ENCODE assay signal across 8 cellular contexts in the genomic region with DNA sequence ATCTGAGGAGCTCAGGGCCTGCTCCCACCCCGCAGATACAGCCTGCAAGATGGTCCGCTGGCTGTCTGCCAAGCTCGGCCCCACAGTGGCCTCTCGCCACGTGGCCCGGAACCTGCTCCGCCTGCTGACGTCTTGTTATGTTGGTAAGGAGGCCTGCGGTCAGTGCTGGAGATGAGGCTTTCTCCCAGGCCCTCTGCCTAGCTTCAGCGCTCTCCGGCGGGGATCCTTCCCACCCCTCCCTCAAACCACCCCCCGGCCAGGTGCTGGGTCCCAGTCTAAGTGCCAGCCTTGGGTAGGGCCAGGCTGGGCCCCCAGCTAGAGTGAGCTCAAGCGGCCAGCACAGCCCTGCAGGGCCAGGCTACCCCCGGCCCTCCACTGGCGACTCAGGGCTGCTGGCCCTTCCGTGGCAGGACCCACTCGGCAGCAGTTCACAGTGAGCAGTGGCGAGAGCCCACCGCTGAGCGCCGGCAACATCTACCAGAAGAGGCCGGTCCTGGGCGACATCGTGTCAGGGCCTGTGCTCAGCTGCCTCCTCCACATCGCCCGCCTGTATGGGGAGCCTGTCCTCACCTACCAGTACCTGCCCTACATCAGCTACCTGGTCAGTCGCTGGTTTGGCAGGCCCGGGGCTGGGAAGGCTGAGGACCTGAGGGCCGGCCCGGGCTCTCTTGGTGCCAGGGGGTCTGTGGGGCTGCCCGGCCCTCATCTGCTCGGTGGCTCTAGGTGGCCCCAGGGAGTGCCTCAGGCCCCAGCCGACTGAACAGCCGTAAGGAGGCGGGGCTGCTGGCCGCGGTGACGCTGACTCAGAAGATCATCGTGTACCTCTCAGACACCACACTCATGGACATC. TPM values are rescaled to one million over a fixed set of nuclear protein-coding genes. Genes with fewer than 3 reads are reported as not detected.
A peak's percentile ranks its signal among the peaks of the same experiment; 100 is the strongest.
DNase-seq lines count a peak whose midpoint lies in the region; ATAC-seq and TF ChIP-seq lines count a peak whose summit lies in the region.

No MANE protein-coding gene starts in this region.

- peak overlapping the region; percentile 51 for H3K4me2 ChIP-seq in HCT116 (ENCODE audit: low read length)

- peak overlapping the region; percentile 16 for H3K9ac ChIP-seq in HCT116 (ENCODE audit: low read length)

- peak; percentile 87 for ATAC-seq in HCT116
- peak; percentile 29 for ATAC-seq in stimulated activated effector memory CD8-positive, alpha-beta T cell treated with anti-CD3 and anti-CD28 coated beads, Interleukin-12 subunit alpha, Interleukin-12 subunit beta, amount 100 ng/mL, for 72 hours

- no peak overlapping the region for H3K27ac Mint-ChIP-seq in stimulated activated effector memory CD8-positive, alpha-beta T cell treated with anti-CD3 and anti-CD28 coated beads, Interleukin-12 subunit alpha, Interleukin-12 subunit beta, amount 100 ng/mL, for 72 hours
- no peak overlapping the region for H3K27ac Mint-ChIP-seq in activated naive CD4-positive, alpha-beta T cell treated with anti-CD3 and anti-CD28 coated beads, Interleukin-2, amount 10 ng/mL, durations not matched to agents 7 days and 5 days

- H3K4me1 ChIP-seq in HCT116 (ENCODE audit: control insufficient read depth in 1 of 2, insufficient read depth in 2 of 2, low read length in 2 of 2) = peaks cover under 1 to 12% of the 10 kb centered on the region in 2 experiments; a peak in 3 of 4 replicates

- CTCF ChIA-PET in HCT116 (lab: Charles Lee) = interaction anchor here (1.2 kb wide), 1 partner anchor 10 kb away, joined by 6 read pairs; no protein-coding TSS in a partner anchor
- CTCF ChIA-PET in activated naive CD4-positive, alpha-beta T cell treated with anti-CD3 and anti-CD28 coated beads, Interleukin-2, amount 10 ng/mL, durations not matched to agents 7 days and 5 days (lab: Charles Lee) = no interaction called here

- peaks cover 15% of the 10 kb centered on the region for H3K36me3 Mint-ChIP-seq in stimulated activated effector memory CD8-positive, alpha-beta T cell treated with anti-CD3 and anti-CD28 coated beads, Interleukin-12 subunit alpha, Interleukin-12 subunit beta, amount 100 ng/mL, for 72 hours
- peaks cover 25% of the 10 kb centered on the region for H3K36me3 Mint-ChIP-seq in activated naive CD4-positive, alpha-beta T cell treated with anti-CD3 and anti-CD28 coated beads, Interleukin-2, amount 10 ng/mL, durations not matched to agents 7 days and 5 days

- no peaks in the 10 kb centered on the region; the same call in 1 of the 2 replicates for H3K79me2 ChIP-seq in HCT116 (ENCODE audit: insufficient read depth, low read length)

- TF ChIP-seq POLR2A in HCT116 (IDR thresholded peaks at IDR 0.05; ENCODE audit: borderline replicate concordance, extremely low read depth, insufficient read depth, insufficient read length) = no peak

- no peaks in the 10 kb centered on the region for H3K36me3 ChIP-seq in HCT116 (ENCODE audit: control insufficient read depth in 1 of 2, insufficient read depth in 2 of 2, low read length in 2 of 2)

- H3K9me2 ChIP-seq in HCT116 (ENCODE audit: insufficient read depth) = no peaks in the 10 kb centered on the region

- no peak for TF ChIP-seq RAD21 in HCT116 (IDR thresholded peaks at IDR 0.05; ENCODE audit: low read depth)

- no peaks in the 10 kb centered on the region for H3K27me3 Mint-ChIP-seq in activated naive CD4-positive, alpha-beta T cell treated with anti-CD3 and anti-CD28 coated beads, Interleukin-2, amount 10 ng/mL, durations not matched to agents 7 days and 5 days

- intact Hi-C loops in HCT116 (cut with micrococcal nuclease) = no loop called here

- DNase-seq in HCT116 (ENCODE audit: low read depth, low spot score) = no peak
- peak; percentile 64 for DNase-seq in astrocyte of the hippocampus (ENCODE audit: low read depth, low spot score)
- DNase-seq in iris pigment epithelial cell (ENCODE audit: low read depth) = peak; percentile 92
- no peak for DNase-seq in stimulated activated effector memory CD8-positive, alpha-beta T cell treated with anti-CD3 and anti-CD28 coated beads, Interleukin-12 subunit alpha, Interleukin-12 subunit beta, amount 100 ng/mL, for 72 hours (ENCODE audit: low spot score in 2 of 2)
- DNase-seq in stimulated activated CD8-positive, alpha-beta memory T cell treated with anti-CD3 and anti-CD28 coated beads, Interleukin-4, amount 100 ng/mL, for 48 hours = no peak
- DNase-seq in activated T-cell treated with anti-CD3 and anti-CD28 coated beads, Interleukin-2, amount 50 U/mL, for 1 hour = no peak
- no peak for DNase-seq in inferior parietal cortex (ENCODE audit: extremely low spot score)
- DNase-seq in activated naive CD4-positive, alpha-beta T cell treated with anti-CD3 and anti-CD28 coated beads, Interleukin-2, amount 10 ng/mL, durations not matched to agents 7 days and 5 days = no peak

- H3K9me3 ChIP-seq in HCT116 (ENCODE audit: control insufficient read depth in 1 of 2, insufficient read depth in 1 of 2, low read depth in 1 of 2, low read length in 2 of 2) = no peaks in the 10 kb centered on the region

- H3K4me3 Mint-ChIP-seq in stimulated activated effector memory CD8-positive, alpha-beta T cell treated with anti-CD3 and anti-CD28 coated beads, Interleukin-12 subunit alpha, Interleukin-12 subunit beta, amount 100 ng/mL, for 72 hours = no peak overlapping the region
- no peak overlapping the region for H3K4me3 Mint-ChIP-seq in activated naive CD4-positive, alpha-beta T cell treated with anti-CD3 and anti-CD28 coated beads, Interleukin-2, amount 10 ng/mL, durations not matched to agents 7 days and 5 days

- H3K4me1 Mint-ChIP-seq in stimulated activated effector memory CD8-positive, alpha-beta T cell treated with anti-CD3 and anti-CD28 coated beads, Interleukin-12 subunit alpha, Interleukin-12 subunit beta, amount 100 ng/mL, for 72 hours = peaks cover 30% of the 10 kb centered on the region
- peaks cover 20% of the 10 kb centered on the region for H3K4me1 Mint-ChIP-seq in activated naive CD4-positive, alpha-beta T cell treated with anti-CD3 and anti-CD28 coated beads, Interleukin-2, amount 10 ng/mL, durations not matched to agents 7 days and 5 days

- TF ChIP-seq CTCF in HCT116 (IDR thresholded peaks at IDR 0.05 in 2 of 3, conservative IDR thresholded peaks at IDR 0.05 in 1 of 3; ENCODE audit: borderline replicate concordance in 1 of 3, insufficient read depth in 1 of 3, low read depth in 2 of 3, low read length in 2 of 3) = no peak

- no peaks in the 10 kb centered on the region for H3K9me3 Mint-ChIP-seq in stimulated activated effector memory CD8-positive, alpha-beta T cell treated with anti-CD3 and anti-CD28 coated beads, Interleukin-12 subunit alpha, Interleukin-12 subunit beta, amount 100 ng/mL, for 72 hours
- H3K9me3 Mint-ChIP-seq in activated naive CD4-positive, alpha-beta T cell treated with anti-CD3 and anti-CD28 coated beads, Interleukin-2, amount 10 ng/mL, durations not matched to agents 7 days and 5 days = no peaks in the 10 kb centered on the region

- H3K27me3 ChIP-seq in HCT116 (ENCODE audit: insufficient read depth, low read length) = no peaks in the 10 kb centered on the region

- H3K27ac ChIP-seq in HCT116 (ENCODE audit: low read depth, low read length) = peak overlapping the region; percentile 26; the same call in 1 of the 2 replicates

- no peaks in the 10 kb centered on the region for H4K20me1 ChIP-seq in HCT116 (ENCODE audit: insufficient read depth)

- BruUV-seq in HCT116 (replicated peaks; lab: Mats Ljungman, UMichigan) = no TSS peak

- RAD21 ChIA-PET in HCT116 (lab: Charles Lee; ENCODE audit: low non-redundant PET in 1 of 2, low total read pairs in 2 of 2, uncharacterized antibody in 2 of 2, unreplicated experiment in 2 of 2) = no interaction called here

- no peak overlapping the region for H2AFZ ChIP-seq in HCT116 (ENCODE audit: low read depth, low read length, poor library complexity, severe bottlenecking)

- POLR2A ChIA-PET in HCT116 (lab: Charles Lee) = no interaction called here

- no peak overlapping the region for H3K4me3 ChIP-seq in HCT116 (replicated peaks in 1 of 2; ENCODE audit: low read depth in 1 of 2, low read length in 2 of 2)

TF ChIP-seq in HCT116, 20 proteins besides CTCF, POLR2A, EP300 and RAD21 (continues in another document):
- TF ChIP-seq, protein P1, sequence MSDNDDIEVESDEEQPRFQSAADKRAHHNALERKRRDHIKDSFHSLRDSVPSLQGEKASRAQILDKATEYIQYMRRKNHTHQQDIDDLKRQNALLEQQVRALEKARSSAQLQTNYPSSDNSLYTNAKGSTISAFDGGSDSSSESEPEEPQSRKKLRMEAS (IDR thresholded peaks at IDR 0.05) = no peak; the same call in 1 of the 2 replicates
- TF ChIP-seq ZNF274 (IDR thresholded peaks at IDR 0.05; ENCODE audit: low read depth, low read length) (no peak), TCF7L2 (IDR thresholded peaks at IDR 0.05; ENCODE audit: borderline replicate concordance, extremely low read depth, insufficient read depth, insufficient read length) (no peak)

RNA-seq across cellular contexts. Expression of a gene that starts 6.1 kb away (rescaled TPM):
- 17.3 TPM for total RNA-seq in HCT116 (2021; ENCODE audit: unreplicated experiment)
- polyA plus RNA-seq in HCT116 (2012) = 10.1 and 10.8 TPM in 2 replicates

RNA-seq across cellular contexts. Expression of a gene that starts 12.1 kb away (rescaled TPM):
- total RNA-seq in HCT116 (2021; ENCODE audit: unreplicated experiment) = 2.5 TPM
- polyA plus RNA-seq in HCT116 (2012) = 4.5 and 5.1 TPM in 2 replicates

RNA-seq across cellular contexts. Expression of a gene that starts 20.4 kb away (rescaled TPM):
- total RNA-seq in HCT116 (2021; ENCODE audit: unreplicated experiment) = 1.8 TPM
- 1.5 and 1.9 TPM in 2 replicates for polyA plus RNA-seq in HCT116 (2012)

RNA-seq across cellular contexts. Expression of a gene that starts 31.3 kb away (rescaled TPM):
- 2.7 TPM for total RNA-seq in HCT116 (2021; ENCODE audit: unreplicated experiment)
- polyA plus RNA-seq in HCT116 (2012) = 0.82 and 1.9 TPM in 2 replicates

RNA-seq across cellular contexts. Expression of a gene that starts 45.9 kb away (rescaled TPM):
- 386 TPM for total RNA-seq in HCT116 (2021; ENCODE audit: unreplicated experiment)
- polyA plus RNA-seq in HCT116 (2012) = 284 and 382 TPM in 2 replicates

Comparison
In these comparisons a context has a peak if more than half of its experiments do, and no peak if none do; other contexts are left out.
1. DNase-seq: peak in astrocyte of the hippocampus (single experiment) and iris pigment epithelial cell (single experiment); none in HCT116 (single experiment), stimulated activated effector memory CD8-positive, alpha-beta T cell treated with anti-CD3 and anti-CD28 coated beads, Interleukin-12 subunit alpha, Interleukin-12 subunit beta, amount 100 ng/mL, for 72 hours (0 of 2), stimulated activated CD8-positive, alpha-beta memory T cell treated with anti-CD3 and anti-CD28 coated beads, Interleukin-4, amount 100 ng/mL, for 48 hours (single experiment), activated T-cell treated with anti-CD3 and anti-CD28 coated beads, Interleukin-2, amount 50 U/mL, for 1 hour (single experiment), inferior parietal cortex (single experiment) and activated naive CD4-positive, alpha-beta T cell treated with anti-CD3 and anti-CD28 coated beads, Interleukin-2, amount 10 ng/mL, durations not matched to agents 7 days and 5 days (single experiment).